ENCODE assay signal across 24 cellular contexts in genomic region chr4:139108567-139109128, GRCh38.
"Had no signal": no experiment of that assay in that cellular context is flagged by ENCODE, and none has a peak within 500 bp of the region (broad histone marks: within the 10 kb centered on the region; RNA-seq: fewer than 3 reads in every experiment).

No MANE protein-coding gene starts in this region.

- H3K27ac Mint-ChIP-seq: dendritic cell treated with granulocyte-macrophage colony-stimulating factor and Interleukin-4, amounts not matched to agents 40 ng/mL and 50 ng/mL, for 4 days; memory B cell; nephron; neural progenitor cell; stimulated activated memory B cell treated with anti-CD40 and anti-IgM and Interleukin-4, amounts not matched to agents 10 μg/mL and 1 μg/mL and 100 μg/mL, for 72 hours; type B pancreatic cell had no signal

- H3K4me1 Mint-ChIP-seq: memory B cell; naive B cell; stimulated activated memory B cell treated with anti-CD40 and anti-IgM and Interleukin-4, amounts not matched to agents 10 μg/mL and 1 μg/mL and 100 μg/mL, for 72 hours had no signal

- H3K4me3 ChIP-seq: colonic mucosa, esophagus squamous epithelium, lung, mucosa of descending colon, neural progenitor cell, prostate gland, sigmoid colon, skin epidermis, spleen, testis, tibial artery had no signal

- H3K9me3 Mint-ChIP-seq: dendritic cell treated with granulocyte-macrophage colony-stimulating factor and Interleukin-4, amounts not matched to agents 40 ng/mL and 50 ng/mL, for 4 days; memory B cell; naive B cell; nephron; neural progenitor cell; stimulated activated memory B cell treated with anti-CD40 and anti-IgM and Interleukin-4, amounts not matched to agents 10 μg/mL and 1 μg/mL and 100 μg/mL, for 72 hours; type B pancreatic cell had no signal

- H3K4me1 ChIP-seq: colonic mucosa, esophagus squamous epithelium, neural progenitor cell, prostate gland, sigmoid colon, spleen, testis had no signal

- H3K36me3 Mint-ChIP-seq: naive B cell; neural progenitor cell; stimulated activated memory B cell treated with anti-CD40 and anti-IgM and Interleukin-4, amounts not matched to agents 10 μg/mL and 1 μg/mL and 100 μg/mL, for 72 hours; type B pancreatic cell had no signal

- H3K4me2 ChIP-seq: neural progenitor cell had no signal

- H3K27ac ChIP-seq: colonic mucosa, esophagus squamous epithelium, neural progenitor cell, prostate gland, sigmoid colon, skin epidermis, spleen, testis, tibial artery had no signal

- H3K9ac ChIP-seq: neural progenitor cell had no signal

- H3K9me3 ChIP-seq: colonic mucosa, esophagus squamous epithelium, mucosa of descending colon, prostate gland, sigmoid colon, spleen, testis, tibial artery had no signal

- H2AFZ ChIP-seq: neural progenitor cell had no signal

- DNase-seq: colonic mucosa; effector CD8-positive, alpha-beta T cell; esophagus squamous epithelium; kidney; mucosa of descending colon; naive B cell; right cardiac atrium; sigmoid colon; spleen; stimulated activated CD4-positive, alpha-beta T cell treated with anti-CD3 and anti-CD28 coated beads, Interleukin-4, amount 100 ng/mL, for 4 hours; stimulated activated naive CD8-positive, alpha-beta T cell treated with anti-CD3 and anti-CD28 coated beads, Interleukin-15, Interleukin-2, amounts not matched to agents 100 U/mL and 50 U/mL, for 24 hours; substantia nigra; testis; tibial artery had no signal

- ATAC-seq: left lobe of liver; mucosa of descending colon; right cardiac atrium; stimulated activated memory B cell treated with anti-CD40 and anti-IgM and Interleukin-4, amounts not matched to agents 10 μg/mL and 1 μg/mL and 100 μg/mL, for 72 hours; stimulated activated naive CD8-positive, alpha-beta T cell treated with anti-CD3 and anti-CD28 coated beads, Interleukin-15, Interleukin-2, amounts not matched to agents 100 U/mL and 50 U/mL, for 24 hours had no signal

- H3K27me3 Mint-ChIP-seq: dendritic cell treated with granulocyte-macrophage colony-stimulating factor and Interleukin-4, amounts not matched to agents 40 ng/mL and 50 ng/mL, for 4 days; memory B cell; naive B cell; stimulated activated memory B cell treated with anti-CD40 and anti-IgM and Interleukin-4, amounts not matched to agents 10 μg/mL and 1 μg/mL and 100 μg/mL, for 72 hours; type B pancreatic cell had no signal

- H3K27me3 ChIP-seq: colonic mucosa, esophagus squamous epithelium, neural progenitor cell, sigmoid colon, spleen, testis, tibial artery had no signal

- H3K4me3 Mint-ChIP-seq: dendritic cell treated with granulocyte-macrophage colony-stimulating factor and Interleukin-4, amounts not matched to agents 40 ng/mL and 50 ng/mL, for 4 days; memory B cell; naive B cell; nephron; neural progenitor cell; stimulated activated memory B cell treated with anti-CD40 and anti-IgM and Interleukin-4, amounts not matched to agents 10 μg/mL and 1 μg/mL and 100 μg/mL, for 72 hours; type B pancreatic cell had no signal

- H3K36me3 ChIP-seq: colonic mucosa, neural progenitor cell, prostate gland had no signal
